In the genomic region with DNA sequence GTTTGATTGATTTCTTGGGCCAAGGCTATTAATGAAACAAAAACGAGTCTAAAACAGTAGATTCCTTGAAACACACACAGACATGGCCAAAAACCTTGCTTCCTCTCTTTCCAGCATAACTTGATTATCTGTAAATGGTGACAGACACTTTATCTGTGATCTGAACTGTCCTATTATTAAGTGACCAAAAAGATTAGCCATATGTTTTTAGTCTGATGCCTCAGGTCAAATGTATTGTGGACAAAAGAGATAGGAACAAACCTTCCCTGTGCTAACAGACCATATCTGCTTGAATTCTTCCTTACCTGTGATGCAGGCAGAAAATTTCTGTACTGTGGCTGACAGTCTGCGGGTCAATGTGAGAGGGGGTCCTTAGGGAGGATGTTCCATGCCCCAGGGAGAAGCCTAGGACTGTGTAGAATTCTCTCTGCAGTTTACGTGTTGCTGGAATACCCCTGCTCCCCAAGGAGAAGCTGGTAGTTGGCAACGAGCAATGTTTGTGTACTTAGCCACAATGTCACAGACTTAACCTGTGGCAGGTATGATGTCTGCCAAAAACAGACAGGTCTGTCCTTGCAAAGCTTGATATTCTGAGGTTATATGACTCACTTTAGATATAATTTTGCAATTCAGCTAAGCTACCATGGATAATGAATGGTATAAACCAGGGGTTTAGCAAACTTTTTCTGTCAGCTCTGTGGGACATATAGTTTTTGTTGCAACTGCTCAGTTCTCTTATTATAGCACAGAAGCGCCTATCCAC, we compare ENCODE assay signal across 15 cellular contexts.
"Had no signal": no experiment of that assay in that cellular context is flagged by ENCODE, and none has a peak within 500 bp of the region (broad histone marks: within the 10 kb centered on the region; RNA-seq: fewer than 3 reads in every experiment).

No MANE protein-coding gene starts in this region.

- DNase-seq: activated B cell treated with CpG ODN at 0.5 μM for 24 hours; activated CD4-positive, alpha-beta memory T cell treated with anti-CD3 and anti-CD28 coated beads, Interleukin-2, amount 10 ng/mL, durations not matched to agents 7 days and 5 days; activated CD4-positive, alpha-beta T cell treated with anti-CD3 and anti-CD28 coated beads for 4 hours; activated CD8-positive, alpha-beta memory T cell treated with anti-CD3 and anti-CD28 coated beads, Interleukin-2, amount 10 ng/mL, durations not matched to agents 7 days and 5 days; activated naive CD8-positive, alpha-beta T cell treated with anti-CD3 and anti-CD28 coated beads for 36 hours; amniotic stem cell; caudate nucleus; effector memory CD8-positive, alpha-beta T cell; spleen; stimulated activated CD4-positive, alpha-beta T cell treated with anti-CD3 and anti-CD28 coated beads, Interleukin-4, amount 100 ng/mL, for 4 hours had no signal

- H3K27ac ChIP-seq: epithelial cell of prostate, neutrophil, spleen had no signal

- H3K9me3 Mint-ChIP-seq: activated B cell treated with CpG ODN at 0.5 μM for 24 hours; activated CD4-positive, alpha-beta memory T cell treated with anti-CD3 and anti-CD28 coated beads, Interleukin-2, amount 10 ng/mL, durations not matched to agents 7 days and 5 days; activated naive CD8-positive, alpha-beta T cell treated with anti-CD3 and anti-CD28 coated beads for 36 hours; effector memory CD8-positive, alpha-beta T cell; natural killer cell treated with Interleukin-12 subunit alpha and Interleukin-12 subunit beta and Interleukin-15 and Interleukin-18, amount 100 ng/mL, for 72 hours; stimulated activated memory B cell treated with anti-CD40 and anti-IgM and Interleukin-4, amounts not matched to agents 10 μg/mL and 1 μg/mL and 100 μg/mL, for 72 hours had no signal

- H3K9me3 ChIP-seq: neutrophil, spleen had no signal

- FAIRE-seq: frontal cortex had no signal

- H3K4me1 ChIP-seq: spleen had no signal

- H3K27ac Mint-ChIP-seq: activated B cell treated with CpG ODN at 0.5 μM for 24 hours; activated CD4-positive, alpha-beta memory T cell treated with anti-CD3 and anti-CD28 coated beads, Interleukin-2, amount 10 ng/mL, durations not matched to agents 7 days and 5 days; activated CD8-positive, alpha-beta memory T cell treated with anti-CD3 and anti-CD28 coated beads, Interleukin-2, amount 10 ng/mL, durations not matched to agents 7 days and 5 days; activated naive CD8-positive, alpha-beta T cell treated with anti-CD3 and anti-CD28 coated beads for 36 hours; effector memory CD8-positive, alpha-beta T cell; natural killer cell treated with Interleukin-12 subunit alpha and Interleukin-12 subunit beta and Interleukin-15 and Interleukin-18, amount 100 ng/mL, for 72 hours; stimulated activated memory B cell treated with anti-CD40 and anti-IgM and Interleukin-4, amounts not matched to agents 10 μg/mL and 1 μg/mL and 100 μg/mL, for 72 hours had no signal

- H3K4me3 Mint-ChIP-seq: activated B cell treated with CpG ODN at 0.5 μM for 24 hours; activated CD4-positive, alpha-beta memory T cell treated with anti-CD3 and anti-CD28 coated beads, Interleukin-2, amount 10 ng/mL, durations not matched to agents 7 days and 5 days; activated CD8-positive, alpha-beta memory T cell treated with anti-CD3 and anti-CD28 coated beads, Interleukin-2, amount 10 ng/mL, durations not matched to agents 7 days and 5 days; activated naive CD8-positive, alpha-beta T cell treated with anti-CD3 and anti-CD28 coated beads for 36 hours; effector memory CD8-positive, alpha-beta T cell; natural killer cell treated with Interleukin-12 subunit alpha and Interleukin-12 subunit beta and Interleukin-15 and Interleukin-18, amount 100 ng/mL, for 72 hours; stimulated activated memory B cell treated with anti-CD40 and anti-IgM and Interleukin-4, amounts not matched to agents 10 μg/mL and 1 μg/mL and 100 μg/mL, for 72 hours had no signal

- H3K36me3 ChIP-seq: neutrophil, spleen had no signal

- H3K4me3 ChIP-seq: spleen had no signal

- H3K36me3 Mint-ChIP-seq: activated CD8-positive, alpha-beta memory T cell treated with anti-CD3 and anti-CD28 coated beads, Interleukin-2, amount 10 ng/mL, durations not matched to agents 7 days and 5 days; activated naive CD8-positive, alpha-beta T cell treated with anti-CD3 and anti-CD28 coated beads for 36 hours; natural killer cell treated with Interleukin-12 subunit alpha and Interleukin-12 subunit beta and Interleukin-15 and Interleukin-18, amount 100 ng/mL, for 72 hours; stimulated activated memory B cell treated with anti-CD40 and anti-IgM and Interleukin-4, amounts not matched to agents 10 μg/mL and 1 μg/mL and 100 μg/mL, for 72 hours had no signal

- ATAC-seq: activated CD8-positive, alpha-beta memory T cell treated with anti-CD3 and anti-CD28 coated beads, Interleukin-2, amount 10 ng/mL, durations not matched to agents 7 days and 5 days; effector memory CD8-positive, alpha-beta T cell; natural killer cell treated with Interleukin-12 subunit alpha and Interleukin-12 subunit beta and Interleukin-15 and Interleukin-18, amount 100 ng/mL, for 72 hours; stimulated activated memory B cell treated with anti-CD40 and anti-IgM and Interleukin-4, amounts not matched to agents 10 μg/mL and 1 μg/mL and 100 μg/mL, for 72 hours had no signal

- H3K4me1 Mint-ChIP-seq: activated B cell treated with CpG ODN at 0.5 μM for 24 hours; activated CD4-positive, alpha-beta memory T cell treated with anti-CD3 and anti-CD28 coated beads, Interleukin-2, amount 10 ng/mL, durations not matched to agents 7 days and 5 days; activated CD8-positive, alpha-beta memory T cell treated with anti-CD3 and anti-CD28 coated beads, Interleukin-2, amount 10 ng/mL, durations not matched to agents 7 days and 5 days; activated naive CD8-positive, alpha-beta T cell treated with anti-CD3 and anti-CD28 coated beads for 36 hours; stimulated activated memory B cell treated with anti-CD40 and anti-IgM and Interleukin-4, amounts not matched to agents 10 μg/mL and 1 μg/mL and 100 μg/mL, for 72 hours had no signal
